Comparison of ENCODE assay signal across 19 cellular contexts in the genomic region with DNA sequence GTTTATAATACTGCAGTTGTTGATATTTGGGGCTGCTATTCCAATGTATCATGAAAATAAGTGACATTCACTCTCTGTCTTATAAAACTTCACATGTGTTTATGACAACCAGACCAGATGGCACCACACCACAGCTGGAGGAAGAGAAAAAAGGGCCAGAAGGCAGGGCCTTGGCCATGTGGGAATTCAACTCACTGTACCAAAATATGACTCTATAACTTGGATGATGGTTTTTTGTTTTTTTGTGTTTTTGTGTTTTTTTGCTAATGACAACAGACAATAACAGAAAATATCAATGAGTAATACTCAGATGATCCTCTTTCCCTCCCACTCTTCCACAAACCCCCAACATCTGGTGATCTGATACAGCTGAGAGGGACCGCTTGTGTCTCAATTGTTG. TPM values are rescaled to one million over a fixed set of nuclear protein-coding genes. Genes with fewer than 3 reads are reported as not detected.
DNase-seq lines count a peak whose midpoint lies in the region; ATAC-seq and TF ChIP-seq lines count a peak whose summit lies in the region.
"Had no signal": no experiment of that assay in that cellular context is flagged by ENCODE, and none has a peak within 500 bp of the region (broad histone marks: within the 10 kb centered on the region; RNA-seq: fewer than 3 reads in every experiment).

No MANE protein-coding gene starts in this region.

- H3K4me1 Mint-ChIP-seq in activated T-cell treated with anti-CD3 and anti-CD28 coated beads, Interleukin-2, amount 50 U/mL, for 24 hours (ENCODE audit: low read depth), result no peaks in the 10 kb centered on the region
- H3K4me1 Mint-ChIP-seq in stimulated activated memory B cell treated with anti-CD40 and anti-IgM and Interleukin-4, amounts not matched to agents 10 μg/mL and 1 μg/mL and 100 μg/mL, for 72 hours, result no peaks in the 10 kb centered on the region
- H3K4me1 Mint-ChIP-seq: CD14-positive monocyte, GM23338 had no signal

- ATAC-seq in stimulated activated memory B cell treated with anti-CD40 and anti-IgM and Interleukin-4, amounts not matched to agents 10 μg/mL and 1 μg/mL and 100 μg/mL, for 72 hours, result no peak
- no peak for ATAC-seq in left cardiac atrium
- ATAC-seq: GM23338, Right ventricle myocardium inferior had no signal

- no peak overlapping the region for H3K4me3 ChIP-seq in fibroblast of mammary gland (ENCODE audit: control insufficient read depth, low read depth, low read length)
- H3K4me3 ChIP-seq: GM23338, HAP-1, Peyer's patch, SJSA1 had no signal

- H3K27ac Mint-ChIP-seq in activated T-cell treated with anti-CD3 and anti-CD28 coated beads, Interleukin-2, amount 50 U/mL, for 24 hours, result peak overlapping the region; percentile 28
- peak overlapping the region; percentile 42 for H3K27ac Mint-ChIP-seq in stimulated activated memory B cell treated with anti-CD40 and anti-IgM and Interleukin-4, amounts not matched to agents 10 μg/mL and 1 μg/mL and 100 μg/mL, for 72 hours
- H3K27ac Mint-ChIP-seq: CD14-positive monocyte, GM23338 had no signal

- H3K4me3 Mint-ChIP-seq in activated T-cell treated with anti-CD3 and anti-CD28 coated beads, Interleukin-2, amount 50 U/mL, for 24 hours, result no peak overlapping the region
- H3K4me3 Mint-ChIP-seq in stimulated activated memory B cell treated with anti-CD40 and anti-IgM and Interleukin-4, amounts not matched to agents 10 μg/mL and 1 μg/mL and 100 μg/mL, for 72 hours, result no peak overlapping the region
- H3K4me3 Mint-ChIP-seq: CD14-positive monocyte, GM23338 had no signal

- no peaks in the 10 kb centered on the region for H3K27me3 Mint-ChIP-seq in activated T-cell treated with anti-CD3 and anti-CD28 coated beads, Interleukin-2, amount 50 U/mL, for 24 hours
- no peaks in the 10 kb centered on the region for H3K27me3 Mint-ChIP-seq in stimulated activated memory B cell treated with anti-CD40 and anti-IgM and Interleukin-4, amounts not matched to agents 10 μg/mL and 1 μg/mL and 100 μg/mL, for 72 hours

- H3K36me3 Mint-ChIP-seq in activated T-cell treated with anti-CD3 and anti-CD28 coated beads, Interleukin-2, amount 50 U/mL, for 24 hours (ENCODE audit: low read depth), result peaks cover 87% of the 10 kb centered on the region
- peaks cover 53% of the 10 kb centered on the region for H3K36me3 Mint-ChIP-seq in stimulated activated memory B cell treated with anti-CD40 and anti-IgM and Interleukin-4, amounts not matched to agents 10 μg/mL and 1 μg/mL and 100 μg/mL, for 72 hours

- H3K9me3 Mint-ChIP-seq in activated T-cell treated with anti-CD3 and anti-CD28 coated beads, Interleukin-2, amount 50 U/mL, for 24 hours, result no peaks in the 10 kb centered on the region
- no peaks in the 10 kb centered on the region for H3K9me3 Mint-ChIP-seq in stimulated activated memory B cell treated with anti-CD40 and anti-IgM and Interleukin-4, amounts not matched to agents 10 μg/mL and 1 μg/mL and 100 μg/mL, for 72 hours
- H3K9me3 Mint-ChIP-seq: CD14-positive monocyte, GM23338 had no signal

- no peak for TF ChIP-seq CTCF in fibroblast of mammary gland (conservative IDR thresholded peaks at IDR 0.05; ENCODE audit: control insufficient read depth, insufficient read depth, low read depth, low read length)

- intact Hi-C loops in left cardiac atrium (cut with DNase I), result no loop called here

- no peak for DNase-seq in activated T-cell treated with anti-CD3 and anti-CD28 coated beads, Interleukin-2, amount 50 U/mL, for 24 hours
- no peak for DNase-seq in activated T-cell treated with anti-CD3 and anti-CD28 coated beads for 4 hours
- DNase-seq in NCI-H2171 treated with DMSO at 0.1 percent for 48 hours (lab: John Stamatoyannopoulos, UW), result peak; percentile 85
- peak; percentile 47 for DNase-seq in fibroblast of mammary gland (ENCODE audit: low read depth)
- no peak for DNase-seq in left cardiac atrium
- no peak for DNase-seq in LoVo (ENCODE audit: low spot score)
- DNase-seq in HuH-7.5 (ENCODE audit: low spot score), result no peak
- DNase-seq: DND-41, Kasumi-1, NCI-H1105, NCI-H146, NCI-H2081 treated with DMSO at 0.1 percent for 48 hours, Peyer's patch had no signal

RNA-seq across cellular contexts. Expression of a gene that starts 12.5 kb away (rescaled TPM):
- total RNA-seq in left cardiac atrium, result 1 to 10 TPM; 5.9 to 7.7 TPM

RNA-seq across cellular contexts. Expression of a gene that starts 15.3 kb away (rescaled TPM):
- 1 to 10 TPM; 2.0 to 3.1 TPM for total RNA-seq in left cardiac atrium

Comparison
In these comparisons a context has a peak if more than half of its experiments do, and no peak if none do; other contexts are left out.
1. DNase-seq: peak in NCI-H2171 treated with DMSO at 0.1 percent for 48 hours (single experiment) and fibroblast of mammary gland (single experiment); none in activated T-cell treated with anti-CD3 and anti-CD28 coated beads, Interleukin-2, amount 50 U/mL, for 24 hours (single experiment), activated T-cell treated with anti-CD3 and anti-CD28 coated beads for 4 hours (single experiment), left cardiac atrium (single experiment), LoVo (single experiment) and HuH-7.5 (single experiment).